Comparison of ENCODE assay signal across 8 cellular contexts in genomic region chr4:20700007-20700761, GRCh38. TPM values are rescaled to one million over a fixed set of nuclear protein-coding genes. Genes with fewer than 3 reads are reported as not detected.
DNase-seq lines count a peak whose midpoint lies in the region; ATAC-seq and TF ChIP-seq lines count a peak whose summit lies in the region.

PACRGL (plus strand) TSS chr4:20700458; CDS start chr4:20704482, 4,024 bp downstream.

- intact Hi-C loops in ascending aorta (cut with DNase I) (loop anchor here (5.0 kb wide), 1 partner anchor 448 kb away; the partner anchor contains the start of gene SLIT2), right cardiac atrium (cut with DNase I) (no loop called here), uterus (cut with DNase I; ENCODE audit: low total_unique reads) (no loop called here)

- H3K36me3 ChIP-seq in ascending aorta (peaks cover 5 to 8% of the 10 kb centered on the region in 2 donors), uterus (no peaks in the 10 kb centered on the region)

- peak; percentile 100 for ATAC-seq in GM18502 (IDR thresholded peaks at IDR 0.05; ENCODE audit: poor library complexity, unreplicated experiment)
- peak; percentile 100 for ATAC-seq in HG02970 (IDR thresholded peaks at IDR 0.05; ENCODE audit: low FRiP score, unreplicated experiment)
- ATAC-seq in right cardiac atrium: peak; percentile 100

- H3K27me3 ChIP-seq in ascending aorta: no peaks in the 10 kb centered on the region
- no peaks in the 10 kb centered on the region for H3K27me3 ChIP-seq in right cardiac atrium (ENCODE audit: control insufficient read depth, insufficient read depth)
- H3K27me3 ChIP-seq in uterus: no peaks in the 10 kb centered on the region

- WGBS in right cardiac atrium: under 1% methylated on average over 60 of the region's 60 CpGs

- H3K27ac Mint-ChIP-seq in T-helper 2 cell treated with Interferon-gamma antibody and Interleukin-4, amounts not matched to agents 5 μg/mL and 100 μg/mL, for 36 hours: peak within 1 kb of the TSS; percentile 94

- no peaks in the 10 kb centered on the region for H3K36me3 Mint-ChIP-seq in T-helper 2 cell treated with Interferon-gamma antibody and Interleukin-4, amounts not matched to agents 5 μg/mL and 100 μg/mL, for 36 hours (ENCODE audit: low read depth)

- H3K9me3 ChIP-seq in ascending aorta (no peaks in the 10 kb centered on the region), right cardiac atrium (ENCODE audit: control insufficient read depth, low read length) (no peaks in the 10 kb centered on the region), uterus (no peaks in the 10 kb centered on the region)

- peak within 1 kb of the TSS; percentile 96 for H3K4me3 Mint-ChIP-seq in T-helper 2 cell treated with Interferon-gamma antibody and Interleukin-4, amounts not matched to agents 5 μg/mL and 100 μg/mL, for 36 hours

- H3K9me3 Mint-ChIP-seq in T-helper 2 cell treated with Interferon-gamma antibody and Interleukin-4, amounts not matched to agents 5 μg/mL and 100 μg/mL, for 36 hours: no peaks in the 10 kb centered on the region

- H3K4me1 Mint-ChIP-seq in T-helper 2 cell treated with Interferon-gamma antibody and Interleukin-4, amounts not matched to agents 5 μg/mL and 100 μg/mL, for 36 hours (ENCODE audit: low read depth): peaks cover 15% of the 10 kb centered on the region

- peak; percentile 45 to 62 for TF ChIP-seq POLR2A in uterus (IDR thresholded peaks at IDR 0.05)

- H3K4me1 ChIP-seq in ascending aorta: peaks cover 0 to 4% of the 10 kb centered on the region in 2 donors
- peaks cover 3% of the 10 kb centered on the region for H3K4me1 ChIP-seq in right cardiac atrium (ENCODE audit: control insufficient read depth, insufficient read depth, low read length)
- H3K4me1 ChIP-seq in uterus: no peaks in the 10 kb centered on the region

- H3K27ac ChIP-seq in ascending aorta: peak within 1 kb of the TSS; percentile 64 to 85
- peak within 1 kb of the TSS; percentile 78 for H3K27ac ChIP-seq in right cardiac atrium (ENCODE audit: low read length)
- H3K27ac ChIP-seq in uterus: peak within 1 kb of the TSS; percentile 86 to 89

- no peaks in the 10 kb centered on the region for H3K27me3 Mint-ChIP-seq in T-helper 2 cell treated with Interferon-gamma antibody and Interleukin-4, amounts not matched to agents 5 μg/mL and 100 μg/mL, for 36 hours (ENCODE audit: low read depth)

- peak within 1 kb of the TSS; percentile 65 to 89 for H3K4me3 ChIP-seq in ascending aorta
- H3K4me3 ChIP-seq in right cardiac atrium (ENCODE audit: low read length): peak within 1 kb of the TSS; percentile 97
- peak within 1 kb of the TSS; percentile 97 to 98 for H3K4me3 ChIP-seq in uterus

- DNase-seq in NCI-H1930 (lab: John Stamatoyannopoulos, UW): peak; percentile 94 to 95
- peak; percentile 90 for DNase-seq in T-helper 2 cell treated with Interferon-gamma antibody and Interleukin-4, amounts not matched to agents 5 μg/mL and 100 μg/mL, for 36 hours (ENCODE audit: low spot score)
- DNase-seq in ascending aorta (ENCODE audit: low spot score in 2 of 2): peak; percentile 84 to 97
- peak; percentile 98 to 99 (median 98) for DNase-seq in right cardiac atrium
- DNase-seq in pulmonary artery endothelial cell (ENCODE audit: low read depth, low spot score): peak; percentile 84
- DNase-seq in uterus: peak; percentile 91

- TF ChIP-seq CTCF in ascending aorta (IDR thresholded peaks at IDR 0.05) (no peak), uterus (IDR thresholded peaks at IDR 0.05) (no peak)

RNA-seq across cellular contexts. Expression of gene PACRGL, which starts in this region (rescaled TPM):
- 18.3 TPM for total RNA-seq in ascending aorta
- total RNA-seq in right cardiac atrium: 10 to 100 TPM; 11.5 to 12.6 (median 11.8) TPM
- 7.0 TPM for polyA plus RNA-seq in right cardiac atrium
- 27.9 and 31.7 TPM in 2 replicates for total RNA-seq in pulmonary artery endothelial cell
- 10 to 100 TPM; 26.4 to 64.3 (median 39.4) TPM for total RNA-seq in uterus

Comparison
In these comparisons a context has a peak if more than half of its experiments do, and no peak if none do; other contexts are left out.
1. Peak in every context shown above with its lines: DNase-seq, ATAC-seq, H3K4me3 ChIP-seq and H3K27ac ChIP-seq.